8 cellular contexts compared by ENCODE assay signal in the genomic region with DNA sequence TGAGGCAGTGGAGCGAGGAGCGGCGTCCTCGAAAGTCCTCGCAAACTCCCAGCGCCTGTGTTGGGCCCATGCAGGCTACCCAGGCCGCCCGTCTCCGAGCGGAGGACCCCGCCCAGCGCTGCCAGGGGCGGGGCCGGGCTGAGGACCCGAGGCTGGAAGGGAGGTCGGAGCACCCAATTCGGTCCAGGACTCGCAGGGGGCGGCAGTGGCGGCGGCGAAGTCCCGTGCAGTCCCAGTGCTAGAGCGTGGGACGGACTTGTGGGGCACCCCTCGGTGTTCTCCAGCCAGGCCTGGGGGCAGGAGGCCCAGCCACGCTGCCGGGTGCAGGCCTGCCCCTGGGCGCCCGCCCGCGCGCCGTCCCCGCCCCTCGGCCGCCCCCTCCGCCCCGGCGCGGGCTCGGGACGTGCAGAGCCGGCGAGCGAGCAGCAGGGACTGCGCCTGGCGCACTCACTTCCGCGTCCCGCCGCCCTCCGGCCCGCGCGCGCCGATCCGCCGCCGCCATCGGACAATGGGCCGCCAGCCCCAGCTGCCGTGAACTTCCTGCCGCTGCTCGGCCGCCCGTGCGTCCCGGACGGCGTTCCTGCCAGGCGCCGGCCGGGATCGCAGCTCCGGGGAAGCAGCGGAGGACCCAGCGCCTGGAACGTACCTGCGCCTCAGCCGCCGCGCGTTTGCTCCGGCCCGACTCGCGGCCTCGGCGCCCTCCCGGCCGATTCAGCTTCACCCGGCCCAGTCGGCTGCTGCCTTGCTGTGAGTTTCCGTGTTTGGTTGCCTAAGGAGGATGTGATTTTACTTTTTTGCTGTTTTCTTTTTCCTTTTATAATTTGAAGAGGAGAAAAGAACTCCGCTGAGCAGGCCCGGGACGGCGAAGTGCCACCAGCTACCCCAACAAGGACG. TPM values are rescaled to one million over a fixed set of nuclear protein-coding genes. Genes with fewer than 3 reads are reported as not detected.
A peak's percentile ranks its signal among the peaks of the same experiment; 100 is the strongest.
DNase-seq lines count a peak whose midpoint lies in the region; ATAC-seq and TF ChIP-seq lines count a peak whose summit lies in the region.

No MANE protein-coding gene starts in this region.

- ATAC-seq in GM19468 (IDR thresholded peaks at IDR 0.05; ENCODE audit: extremely low read depth, unreplicated experiment) (peak; percentile 17), omental fat pad (ENCODE audit: low FRiP score) (peak; percentile 79)

- H3K9me3 ChIP-seq in tibial artery: no peaks in the 10 kb centered on the region

- H3K27me3 Mint-ChIP-seq in Calu3 (ENCODE audit: unreplicated experiment): peaks cover 14% of the 10 kb centered on the region

- H3K4me1 ChIP-seq in tibial artery: peaks cover 5 to 52% (median 44%) of the 10 kb centered on the region in 4 donors

- intact Hi-C loops in Calu3 (cut with micrococcal nuclease; ENCODE audit: unreplicated experiment): loop anchor here (1.0 to 2.0 kb wide), 3 partner anchors 19 to 83 kb away; no protein-coding TSS in a partner anchor
- intact Hi-C loops in tibial artery (cut with DNase I; ENCODE audit: low total_unique reads): loop anchor here (5.0 to 10.0 kb wide), 3 partner anchors 63 to 391 kb away; no protein-coding TSS in a partner anchor

- CTCF ChIA-PET in Calu3 (lab: Charles Lee): interaction anchor here (0.6 to 0.7 kb wide), 2 partner anchors 680 to 1159 kb away, joined by 4 to 5 read pairs; no protein-coding TSS in a partner anchor

- H3K27me3 ChIP-seq in tibial artery: no peaks in the 10 kb centered on the region

- peak; percentile 83 for DNase-seq in Calu3
- DNase-seq in HT1080 (ENCODE audit: low read depth): peak; percentile 83
- peak; percentile 44 for DNase-seq in SHP77 treated with DMSO at 0.1 percent for 48 hours (lab: John Stamatoyannopoulos, UW)
- DNase-seq in activated gamma-delta T cell treated with anti-CD3 and anti-CD28 coated beads, Interleukin-2, amount 50 U/mL, for 16 hours (ENCODE audit: low read depth): peak; percentile 36
- DNase-seq in germinal center (ENCODE audit: low spot score): peak; percentile 77
- no peak for DNase-seq in omental fat pad (ENCODE audit: low spot score)
- DNase-seq in tibial artery: peak; percentile 50 to 86

- peak overlapping the region; percentile 89 to 95 for H3K27ac ChIP-seq in tibial artery

- no peaks in the 10 kb centered on the region for H3K36me3 ChIP-seq in tibial artery

- H3K4me3 Mint-ChIP-seq in Calu3 (ENCODE audit: low read depth, unreplicated experiment): peak overlapping the region; percentile 75

- TF ChIP-seq CTCF in Calu3 (IDR thresholded peaks at IDR 0.05; ENCODE audit: unreplicated experiment) (no peak), omental fat pad (IDR thresholded peaks at IDR 0.05) (no peak), tibial artery (IDR thresholded peaks at IDR 0.05) (no peak)

- H3K27ac Mint-ChIP-seq in Calu3 (ENCODE audit: unreplicated experiment): peak overlapping the region; percentile 58

- peaks cover 30% of the 10 kb centered on the region for H3K36me3 Mint-ChIP-seq in Calu3 (ENCODE audit: insufficient read depth, unreplicated experiment)

- TSS peak; percentile 48 for BruUV-seq in Calu3 (replicated peaks; lab: Mats Ljungman, UMichigan)

- no peaks in the 10 kb centered on the region for H3K9me3 Mint-ChIP-seq in Calu3 (ENCODE audit: low read depth, unreplicated experiment)

- H3K4me1 Mint-ChIP-seq in Calu3 (ENCODE audit: low read depth, unreplicated experiment): peaks cover 32% of the 10 kb centered on the region

- H3K4me3 ChIP-seq in tibial artery: peak overlapping the region; percentile 74 to 86

RNA-seq across cellular contexts. Expression of a gene that starts 0.6 kb away (rescaled TPM):
- 38.7 and 39.8 TPM in 2 replicates for total RNA-seq in Calu3 (2022)
- 23.4 and 27.3 TPM in 2 replicates for total RNA-seq in HT1080 (2014; rRNA removed; shearing (Covaris generic))
- polyA plus RNA-seq in HT1080 (2015; cell fraction: cytosol; rRNA removed): 9.6 and 12.0 TPM in 2 replicates
- polyA plus RNA-seq in HT1080 (2015; cell fraction: nucleus; rRNA removed): 42.5 and 46.1 TPM in 2 replicates
- total RNA-seq in omental fat pad: 10 to 100 TPM; 20.2 to 36.3 (median 26.2) TPM
